9 cellular contexts compared by ENCODE assay signal in genomic region chr4:27595956-27596355, GRCh38.
"Had no signal": no experiment of that assay in that cellular context is flagged by ENCODE, and none has a peak within 500 bp of the region (broad histone marks: within the 10 kb centered on the region; RNA-seq: fewer than 3 reads in every experiment).

No MANE protein-coding gene starts in this region.

- H3K9me3 ChIP-seq: esophagus squamous epithelium had no signal

- H3K27me3 ChIP-seq: esophagus squamous epithelium had no signal

- DNase-seq: effector memory CD8-positive, alpha-beta T cell; esophagus squamous epithelium; foreskin fibroblast; hippocampal formation; natural killer cell; stimulated activated CD4-positive, alpha-beta T cell treated with anti-CD3 and anti-CD28 coated beads, Interleukin-12 subunit alpha, Interleukin-12 subunit beta, amount 100 ng/mL, for 4 hours; stimulated activated CD4-positive, alpha-beta T cell treated with anti-CD3 and anti-CD28 coated beads, Interleukin-2, amount 100 ng/mL, for 48 hours; stimulated activated naive CD4-positive, alpha-beta T cell treated with Interleukin-2 at 50 U/mL for 16 hours; trophoblast cell had no signal

- H3K36me3 ChIP-seq: esophagus squamous epithelium had no signal

- H3K4me3 ChIP-seq: esophagus squamous epithelium had no signal

- H3K27ac ChIP-seq: esophagus squamous epithelium had no signal

- H3K4me1 ChIP-seq: esophagus squamous epithelium had no signal
